In genomic region chr19:35510626-35510964, GRCh38 we compare ENCODE assay signal across 9 cellular contexts. TPM values are rescaled to one million over a fixed set of nuclear protein-coding genes. Genes with fewer than 3 reads are reported as not detected.
DNase-seq lines count a peak whose midpoint lies in the region; TF ChIP-seq lines count a peak whose summit lies in the region.
"Had no signal": no experiment of that assay in that cellular context is flagged by ENCODE, and none has a peak within 500 bp of the region (broad histone marks: within the 10 kb centered on the region; RNA-seq: fewer than 3 reads in every experiment).

No MANE protein-coding gene starts in this region.

- H3K4me1 Mint-ChIP-seq in Calu3 (ENCODE audit: low read depth, unreplicated experiment), result peaks cover 20% of the 10 kb centered on the region

- H3K36me3 ChIP-seq in OCI-LY3 (replicated peaks; ENCODE audit: low read depth, low read length) (no peaks in the 10 kb centered on the region), esophagus (ENCODE audit: control insufficient read depth in 2 of 2, insufficient read depth in 2 of 2, low read length in 1 of 2) (no peaks in the 10 kb centered on the region), rectal smooth muscle tissue (ENCODE audit: control insufficient read depth, insufficient read depth, low read length) (no peaks in the 10 kb centered on the region)

- no peaks in the 10 kb centered on the region for H3K9me3 Mint-ChIP-seq in Calu3 (ENCODE audit: low read depth, unreplicated experiment)
- H3K9me3 Mint-ChIP-seq: activated CD4-positive, alpha-beta T cell treated with anti-CD3 and anti-CD28 coated beads, Interleukin-2, amount 10 ng/mL, durations not matched to agents 7 days and 5 days had no signal

- H4K20me1 ChIP-seq in OCI-LY3 (ENCODE audit: insufficient read depth, low read length), result no peaks in the 10 kb centered on the region

- H3K9ac ChIP-seq in OCI-LY3 (ENCODE audit: low read length) (no peak overlapping the region), rectal smooth muscle tissue (ENCODE audit: low read length) (no peak overlapping the region)

- no peak overlapping the region for H2AFZ ChIP-seq in OCI-LY3 (ENCODE audit: low read depth, low read length)

- CTCF ChIA-PET in Calu3 (lab: Charles Lee), result interaction anchor here (0.5 to 2.3 kb wide), 16 partner anchors 10 to 234 kb away, joined by 3 to 14 read pairs (median 4); partner anchors contain the start of genes COX6B1, HAUS5 and U2AF1L4

- no peak overlapping the region for H3K27ac ChIP-seq in OCI-LY3 (ENCODE audit: low read length)
- H3K27ac ChIP-seq in esophagus (ENCODE audit: low read depth in 2 of 2, low read length in 1 of 2), result peak overlapping the region; percentile 52 to 92
- no peak overlapping the region for H3K27ac ChIP-seq in rectal smooth muscle tissue (ENCODE audit: low read depth, low read length)

- H3K4me3 ChIP-seq in OCI-LY3 (ENCODE audit: low read length) (peak overlapping the region; percentile 76), esophagus (ENCODE audit: low read depth in 1 of 2, low read length in 2 of 2) (peak overlapping the region; percentile 36 to 49), rectal smooth muscle tissue (ENCODE audit: low read length) (peak overlapping the region; percentile 58)

- no peaks in the 10 kb centered on the region for H3K79me2 ChIP-seq in OCI-LY3 (ENCODE audit: low read length)

- peak overlapping the region; percentile 74 for H3K4me2 ChIP-seq in OCI-LY3 (ENCODE audit: low read length)

- H3K27ac Mint-ChIP-seq in Calu3 (ENCODE audit: unreplicated experiment), result peak overlapping the region; percentile 94
- H3K27ac Mint-ChIP-seq: activated CD4-positive, alpha-beta T cell treated with anti-CD3 and anti-CD28 coated beads, Interleukin-2, amount 10 ng/mL, durations not matched to agents 7 days and 5 days had no signal

- H3K27me3 ChIP-seq in OCI-LY3 (ENCODE audit: low read depth, low read length), result peaks cover 55% of the 10 kb centered on the region
- no peaks in the 10 kb centered on the region for H3K27me3 ChIP-seq in esophagus (ENCODE audit: control insufficient read depth in 1 of 2, insufficient read depth in 2 of 2, low read length in 2 of 2)
- H3K27me3 ChIP-seq in rectal smooth muscle tissue (ENCODE audit: control insufficient read depth, insufficient read depth, low read length), result peaks cover 13% of the 10 kb centered on the region

- WGBS in esophagus, 2 donors, result 7 to 8% methylated on average over 15 of the region's 15 CpGs

- TF ChIP-seq CTCF in Calu3 (IDR thresholded peaks at IDR 0.05; ENCODE audit: unreplicated experiment), result no peak
- TF ChIP-seq CTCF in OCI-LY3 (IDR thresholded peaks at IDR 0.05; ENCODE audit: low read depth, low read length), result no peak

- peaks cover 38% of the 10 kb centered on the region for H3K36me3 Mint-ChIP-seq in Calu3 (ENCODE audit: insufficient read depth, unreplicated experiment)

- peak overlapping the region; percentile 93 for H3K4me3 Mint-ChIP-seq in Calu3 (ENCODE audit: low read depth, unreplicated experiment)
- H3K4me3 Mint-ChIP-seq: activated CD4-positive, alpha-beta T cell treated with anti-CD3 and anti-CD28 coated beads, Interleukin-2, amount 10 ng/mL, durations not matched to agents 7 days and 5 days had no signal

- peaks cover 31% of the 10 kb centered on the region for H3K27me3 Mint-ChIP-seq in Calu3 (ENCODE audit: unreplicated experiment)

- no TSS peak for BruUV-seq in Calu3 (replicated peaks; lab: Mats Ljungman, UMichigan)

- H3K4me1 ChIP-seq in OCI-LY3 (ENCODE audit: low read length), result peaks cover 7% of the 10 kb centered on the region
- peaks cover 0 to 21% of the 10 kb centered on the region in 2 donors for H3K4me1 ChIP-seq in esophagus (ENCODE audit: control insufficient read depth in 2 of 2, insufficient read depth in 2 of 2, low read length in 1 of 2)
- H3K4me1 ChIP-seq in rectal smooth muscle tissue (ENCODE audit: control insufficient read depth, insufficient read depth, low read length), result no peaks in the 10 kb centered on the region

- no peak for DNase-seq in Calu3
- no peak for DNase-seq in hypothalamus (lab: John Stamatoyannopoulos, UW)
- no peak for DNase-seq in kidney glomerular epithelial cell (lab: John Stamatoyannopoulos, UW)
- DNase-seq in NCI-H345 treated with DMSO at 0.1 percent for 48 hours (lab: John Stamatoyannopoulos, UW; ENCODE audit: unreplicated experiment), result no peak
- DNase-seq in RKO (ENCODE audit: low spot score), result no peak

- H3K9me3 ChIP-seq in OCI-LY3 (ENCODE audit: insufficient read depth, low read length), result no peaks in the 10 kb centered on the region
- H3K9me3 ChIP-seq in esophagus (ENCODE audit: control insufficient read depth in 2 of 2, insufficient read depth in 1 of 2, low read depth in 1 of 2, low read length in 1 of 2), result peaks cover 0 to 3% of the 10 kb centered on the region in 2 donors

- intact Hi-C loops in Calu3 (cut with micrococcal nuclease; ENCODE audit: unreplicated experiment), result loop anchor here (5.0 kb wide), 1 partner anchor 37 kb away; the partner anchor contains the start of gene TMEM147

RNA-seq across cellular contexts. Expression of gene DMKN, which starts 2.9 kb away (rescaled TPM):
- 218 and 224 TPM in 2 replicates for total RNA-seq in Calu3 (2022)
- polyA plus RNA-seq in esophagus, result 100 to 1,000 TPM; 223 to 315 TPM
- total RNA-seq: activated CD4-positive, alpha-beta T cell treated with anti-CD3 and anti-CD28 coated beads, Interleukin-2, amount 10 ng/mL, durations not matched to agents 7 days and 5 days had no signal

RNA-seq across cellular contexts. Expression of gene SBSN, which starts 17.5 kb away (rescaled TPM):
- not detected in 2 replicates for total RNA-seq in Calu3 (2022)
- polyA plus RNA-seq in esophagus, result 1,000 to 10,000 TPM in 1 of 2 donors, 100 to 1,000 TPM in 1; 453 to 1,191 TPM
- total RNA-seq: activated CD4-positive, alpha-beta T cell treated with anti-CD3 and anti-CD28 coated beads, Interleukin-2, amount 10 ng/mL, durations not matched to agents 7 days and 5 days had no signal

RNA-seq across cellular contexts. Expression of gene KRTDAP, which starts 20.3 kb away (rescaled TPM):
- total RNA-seq in Calu3 (2022), result not detected in 2 replicates
- polyA plus RNA-seq in esophagus, result 100 to 1,000 TPM; 109 to 238 TPM
- total RNA-seq: activated CD4-positive, alpha-beta T cell treated with anti-CD3 and anti-CD28 coated beads, Interleukin-2, amount 10 ng/mL, durations not matched to agents 7 days and 5 days had no signal

RNA-seq across cellular contexts. Expression of gene GAPDHS, which starts 22.7 kb away (rescaled TPM):
- total RNA-seq in Calu3 (2022), result not detected in 2 replicates
- not detected for polyA plus RNA-seq in esophagus
- total RNA-seq: activated CD4-positive, alpha-beta T cell treated with anti-CD3 and anti-CD28 coated beads, Interleukin-2, amount 10 ng/mL, durations not matched to agents 7 days and 5 days had no signal

RNA-seq across cellular contexts. Expression of gene TMEM147, which starts 34.8 kb away (rescaled TPM):
- 114 and 118 TPM in 2 replicates for total RNA-seq in Calu3 (2022)
- polyA plus RNA-seq in esophagus, result 100 to 1,000 TPM in 1 of 2 donors, 10 to 100 TPM in 1; 61.7 to 145 TPM

Comparison
In these comparisons a context has a peak if more than half of its experiments do, and no peak if none do; other contexts are left out.
1. H3K27ac ChIP-seq: peak in esophagus (2 of 2); none in OCI-LY3 (single experiment) and rectal smooth muscle tissue (single experiment).
2. Peak in every context shown above with its lines, with median percentiles within 50 percentile points of each other: H3K4me3 ChIP-seq.